Comparison of ENCODE assay signal across 2 cellular contexts in the genomic region with DNA sequence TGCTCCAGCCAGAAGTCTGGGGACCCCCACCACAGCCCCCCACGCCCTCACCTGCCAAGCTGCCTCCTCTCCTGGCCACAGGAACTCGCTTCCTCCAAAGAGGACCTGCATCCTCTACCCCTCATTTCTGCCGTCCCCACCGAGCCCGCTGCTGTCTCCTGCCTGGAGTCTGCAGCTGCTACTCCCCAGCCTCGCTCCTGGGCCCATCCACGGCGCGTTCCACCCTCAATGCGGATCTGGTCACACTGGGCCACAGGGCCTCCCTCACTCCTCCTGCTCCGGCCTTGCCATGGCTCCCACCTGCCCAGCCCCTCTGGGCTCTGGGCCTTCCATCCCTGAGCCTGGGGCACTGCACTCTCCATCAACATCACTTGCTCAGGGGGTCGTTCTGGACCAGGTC.
TF ChIP-seq lines count a peak whose summit lies in the region.

No MANE protein-coding gene starts in this region.

TF ChIP-seq in SK-N-SH, 30 proteins besides CTCF, POLR2A, EP300 and RAD21 (continued from another document):
- TF ChIP-seq, protein P1, sequence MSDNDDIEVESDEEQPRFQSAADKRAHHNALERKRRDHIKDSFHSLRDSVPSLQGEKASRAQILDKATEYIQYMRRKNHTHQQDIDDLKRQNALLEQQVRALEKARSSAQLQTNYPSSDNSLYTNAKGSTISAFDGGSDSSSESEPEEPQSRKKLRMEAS (IDR thresholded peaks at IDR 0.05; ENCODE audit: low read depth) = no peak
- TF ChIP-seq ELF1 (IDR thresholded peaks at IDR 0.05) (no peak), MXI1 (IDR thresholded peaks at IDR 0.05; ENCODE audit: low read depth, low read length) (no peak), SMC3 (IDR thresholded peaks at IDR 0.05; ENCODE audit: low read depth, low read length) (no peak)

TF ChIP-seq in SK-N-SH treated with all-trans-retinoic acid at 6 μM for 48 hours, 23 proteins besides CTCF, POLR2A, EP300 and RAD21 (continued from another document):
- TF ChIP-seq, protein P2, sequence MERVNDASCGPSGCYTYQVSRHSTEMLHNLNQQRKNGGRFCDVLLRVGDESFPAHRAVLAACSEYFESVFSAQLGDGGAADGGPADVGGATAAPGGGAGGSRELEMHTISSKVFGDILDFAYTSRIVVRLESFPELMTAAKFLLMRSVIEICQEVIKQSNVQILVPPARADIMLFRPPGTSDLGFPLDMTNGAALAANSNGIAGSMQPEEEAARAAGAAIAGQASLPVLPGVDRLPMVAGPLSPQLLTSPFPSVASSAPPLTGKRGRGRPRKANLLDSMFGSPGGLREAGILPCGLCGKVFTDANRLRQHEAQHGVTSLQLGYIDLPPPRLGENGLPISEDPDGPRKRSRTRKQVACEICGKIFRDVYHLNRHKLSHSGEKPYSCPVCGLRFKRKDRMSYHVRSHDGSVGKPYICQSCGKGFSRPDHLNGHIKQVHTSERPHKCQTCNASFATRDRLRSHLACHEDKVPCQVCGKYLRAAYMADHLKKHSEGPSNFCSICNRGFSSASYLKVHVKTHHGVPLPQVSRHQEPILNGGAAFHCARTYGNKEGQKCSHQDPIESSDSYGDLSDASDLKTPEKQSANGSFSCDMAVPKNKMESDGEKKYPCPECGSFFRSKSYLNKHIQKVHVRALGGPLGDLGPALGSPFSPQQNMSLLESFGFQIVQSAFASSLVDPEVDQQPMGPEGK (CRISPR knock-in tag; IDR thresholded peaks at IDR 0.05; ENCODE audit: borderline replicate concordance) = no peak
- TF ChIP-seq, protein P3, sequence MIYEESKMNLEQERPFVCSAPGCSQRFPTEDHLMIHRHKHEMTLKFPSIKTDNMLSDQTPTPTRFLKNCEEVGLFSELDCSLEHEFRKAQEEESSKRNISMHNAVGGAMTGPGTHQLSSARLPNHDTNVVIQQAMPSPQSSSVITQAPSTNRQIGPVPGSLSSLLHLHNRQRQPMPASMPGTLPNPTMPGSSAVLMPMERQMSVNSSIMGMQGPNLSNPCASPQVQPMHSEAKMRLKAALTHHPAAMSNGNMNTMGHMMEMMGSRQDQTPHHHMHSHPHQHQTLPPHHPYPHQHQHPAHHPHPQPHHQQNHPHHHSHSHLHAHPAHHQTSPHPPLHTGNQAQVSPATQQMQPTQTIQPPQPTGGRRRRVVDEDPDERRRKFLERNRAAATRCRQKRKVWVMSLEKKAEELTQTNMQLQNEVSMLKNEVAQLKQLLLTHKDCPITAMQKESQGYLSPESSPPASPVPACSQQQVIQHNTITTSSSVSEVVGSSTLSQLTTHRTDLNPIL (CRISPR knock-in tag; IDR thresholded peaks at IDR 0.05; ENCODE audit: low read depth) = no peak
- TF ChIP-seq ISL1 (CRISPR knock-in tag; IDR thresholded peaks at IDR 0.05) = no peak
- TF ChIP-seq, protein P4, sequence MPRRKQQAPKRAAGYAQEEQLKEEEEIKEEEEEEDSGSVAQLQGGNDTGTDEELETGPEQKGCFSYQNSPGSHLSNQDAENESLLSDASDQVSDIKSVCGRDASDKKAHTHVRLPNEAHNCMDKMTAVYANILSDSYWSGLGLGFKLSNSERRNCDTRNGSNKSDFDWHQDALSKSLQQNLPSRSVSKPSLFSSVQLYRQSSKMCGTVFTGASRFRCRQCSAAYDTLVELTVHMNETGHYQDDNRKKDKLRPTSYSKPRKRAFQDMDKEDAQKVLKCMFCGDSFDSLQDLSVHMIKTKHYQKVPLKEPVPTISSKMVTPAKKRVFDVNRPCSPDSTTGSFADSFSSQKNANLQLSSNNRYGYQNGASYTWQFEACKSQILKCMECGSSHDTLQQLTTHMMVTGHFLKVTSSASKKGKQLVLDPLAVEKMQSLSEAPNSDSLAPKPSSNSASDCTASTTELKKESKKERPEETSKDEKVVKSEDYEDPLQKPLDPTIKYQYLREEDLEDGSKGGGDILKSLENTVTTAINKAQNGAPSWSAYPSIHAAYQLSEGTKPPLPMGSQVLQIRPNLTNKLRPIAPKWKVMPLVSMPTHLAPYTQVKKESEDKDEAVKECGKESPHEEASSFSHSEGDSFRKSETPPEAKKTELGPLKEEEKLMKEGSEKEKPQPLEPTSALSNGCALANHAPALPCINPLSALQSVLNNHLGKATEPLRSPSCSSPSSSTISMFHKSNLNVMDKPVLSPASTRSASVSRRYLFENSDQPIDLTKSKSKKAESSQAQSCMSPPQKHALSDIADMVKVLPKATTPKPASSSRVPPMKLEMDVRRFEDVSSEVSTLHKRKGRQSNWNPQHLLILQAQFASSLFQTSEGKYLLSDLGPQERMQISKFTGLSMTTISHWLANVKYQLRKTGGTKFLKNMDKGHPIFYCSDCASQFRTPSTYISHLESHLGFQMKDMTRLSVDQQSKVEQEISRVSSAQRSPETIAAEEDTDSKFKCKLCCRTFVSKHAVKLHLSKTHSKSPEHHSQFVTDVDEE (CRISPR knock-in tag; IDR thresholded peaks at IDR 0.05) = no peak
- TF ChIP-seq TCF4 (CRISPR knock-in tag; IDR thresholded peaks at IDR 0.05; ENCODE audit: borderline replicate concordance) = no peak
- TF ChIP-seq PPARA (CRISPR knock-in tag; IDR thresholded peaks at IDR 0.05; ENCODE audit: borderline replicate concordance) = no peak
- TF ChIP-seq, protein P5, sequence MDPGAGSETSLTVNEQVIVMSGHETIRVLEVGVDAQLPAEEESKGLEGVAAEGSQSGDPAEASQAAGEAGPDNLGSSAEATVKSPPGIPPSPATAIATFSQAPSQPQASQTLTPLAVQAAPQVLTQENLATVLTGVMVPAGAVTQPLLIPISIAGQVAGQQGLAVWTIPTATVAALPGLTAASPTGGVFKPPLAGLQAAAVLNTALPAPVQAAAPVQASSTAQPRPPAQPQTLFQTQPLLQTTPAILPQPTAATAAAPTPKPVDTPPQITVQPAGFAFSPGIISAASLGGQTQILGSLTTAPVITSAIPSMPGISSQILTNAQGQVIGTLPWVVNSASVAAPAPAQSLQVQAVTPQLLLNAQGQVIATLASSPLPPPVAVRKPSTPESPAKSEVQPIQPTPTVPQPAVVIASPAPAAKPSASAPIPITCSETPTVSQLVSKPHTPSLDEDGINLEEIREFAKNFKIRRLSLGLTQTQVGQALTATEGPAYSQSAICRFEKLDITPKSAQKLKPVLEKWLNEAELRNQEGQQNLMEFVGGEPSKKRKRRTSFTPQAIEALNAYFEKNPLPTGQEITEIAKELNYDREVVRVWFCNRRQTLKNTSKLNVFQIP (CRISPR knock-in tag; IDR thresholded peaks at IDR 0.05; ENCODE audit: borderline replicate concordance, low read depth) = no peak
- no peak for TF ChIP-seq TOX (CRISPR knock-in tag; IDR thresholded peaks at IDR 0.05; ENCODE audit: borderline replicate concordance)
- TF ChIP-seq ZFP30 (CRISPR knock-in tag; IDR thresholded peaks at IDR 0.05) = no peak
- no peak for TF ChIP-seq OSR1 (CRISPR knock-in tag; IDR thresholded peaks at IDR 0.05)
